ENCODE assay signal across 1 cellular context in the genomic region with DNA sequence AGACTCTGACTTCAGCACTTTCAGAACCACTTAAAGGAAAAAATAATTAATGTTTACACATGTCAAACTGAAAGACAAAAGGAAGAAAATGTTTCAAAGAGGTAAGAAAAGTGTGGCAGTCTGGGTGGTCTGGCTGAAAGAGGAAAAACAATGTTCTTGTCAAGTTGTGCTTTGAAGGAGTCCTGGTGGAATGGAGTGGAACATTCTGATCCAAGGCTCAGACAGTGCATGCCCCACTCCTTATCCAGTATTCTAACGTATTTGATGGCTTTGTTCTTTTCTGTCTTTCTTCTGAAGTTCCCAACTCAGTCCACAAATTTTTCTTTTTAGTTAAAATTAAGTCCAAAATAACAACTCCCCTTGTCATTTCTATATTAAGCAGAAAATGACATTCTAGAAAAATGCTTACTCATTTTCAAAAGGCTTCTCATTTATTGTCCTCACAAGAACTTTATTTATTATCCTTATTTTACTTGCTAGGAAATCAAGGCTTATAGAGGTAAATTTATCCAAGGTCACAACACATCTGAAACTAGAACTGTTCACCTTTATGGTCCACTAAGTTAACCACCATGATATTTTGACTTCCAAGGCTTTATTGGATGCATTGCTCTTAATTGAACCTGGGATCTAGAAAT.
TF ChIP-seq lines count a peak whose summit lies in the region.

No MANE protein-coding gene starts in this region.

TF ChIP-seq in K562, 482 proteins besides CTCF, POLR2A, EP300 and RAD21:
- TF ChIP-seq C11orf30 (IDR thresholded peaks at IDR 0.05; ENCODE audit: low read depth) (peak; percentile 65), MAFG (tag; conservative IDR thresholded peaks at IDR 0.05) (peak; percentile 71), GTF2A2 (tag; IDR thresholded peaks at IDR 0.05) (no peak), ZBED1 (IDR thresholded peaks at IDR 0.05) (no peak), ZNF316 (IDR thresholded peaks at IDR 0.05) (peak; percentile 74), NFE2 (IDR thresholded peaks at IDR 0.05; ENCODE audit: low read depth) (0 out of 2 replicates have a peak, but pooled peaks have one; percentile 30)
- TF ChIP-seq, protein P1, sequence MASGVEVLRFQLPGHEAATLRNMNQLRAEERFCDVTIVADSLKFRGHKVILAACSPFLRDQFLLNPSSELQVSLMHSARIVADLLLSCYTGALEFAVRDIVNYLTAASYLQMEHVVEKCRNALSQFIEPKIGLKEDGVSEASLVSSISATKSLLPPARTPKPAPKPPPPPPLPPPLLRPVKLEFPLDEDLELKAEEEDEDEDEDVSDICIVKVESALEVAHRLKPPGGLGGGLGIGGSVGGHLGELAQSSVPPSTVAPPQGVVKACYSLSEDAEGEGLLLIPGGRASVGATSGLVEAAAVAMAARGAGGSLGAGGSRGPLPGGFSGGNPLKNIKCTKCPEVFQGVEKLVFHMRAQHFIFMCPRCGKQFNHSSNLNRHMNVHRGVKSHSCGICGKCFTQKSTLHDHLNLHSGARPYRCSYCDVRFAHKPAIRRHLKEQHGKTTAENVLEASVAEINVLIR (CRISPR knock-in tag; IDR thresholded peaks at IDR 0.05): no peak
- TF ChIP-seq, protein P2, sequence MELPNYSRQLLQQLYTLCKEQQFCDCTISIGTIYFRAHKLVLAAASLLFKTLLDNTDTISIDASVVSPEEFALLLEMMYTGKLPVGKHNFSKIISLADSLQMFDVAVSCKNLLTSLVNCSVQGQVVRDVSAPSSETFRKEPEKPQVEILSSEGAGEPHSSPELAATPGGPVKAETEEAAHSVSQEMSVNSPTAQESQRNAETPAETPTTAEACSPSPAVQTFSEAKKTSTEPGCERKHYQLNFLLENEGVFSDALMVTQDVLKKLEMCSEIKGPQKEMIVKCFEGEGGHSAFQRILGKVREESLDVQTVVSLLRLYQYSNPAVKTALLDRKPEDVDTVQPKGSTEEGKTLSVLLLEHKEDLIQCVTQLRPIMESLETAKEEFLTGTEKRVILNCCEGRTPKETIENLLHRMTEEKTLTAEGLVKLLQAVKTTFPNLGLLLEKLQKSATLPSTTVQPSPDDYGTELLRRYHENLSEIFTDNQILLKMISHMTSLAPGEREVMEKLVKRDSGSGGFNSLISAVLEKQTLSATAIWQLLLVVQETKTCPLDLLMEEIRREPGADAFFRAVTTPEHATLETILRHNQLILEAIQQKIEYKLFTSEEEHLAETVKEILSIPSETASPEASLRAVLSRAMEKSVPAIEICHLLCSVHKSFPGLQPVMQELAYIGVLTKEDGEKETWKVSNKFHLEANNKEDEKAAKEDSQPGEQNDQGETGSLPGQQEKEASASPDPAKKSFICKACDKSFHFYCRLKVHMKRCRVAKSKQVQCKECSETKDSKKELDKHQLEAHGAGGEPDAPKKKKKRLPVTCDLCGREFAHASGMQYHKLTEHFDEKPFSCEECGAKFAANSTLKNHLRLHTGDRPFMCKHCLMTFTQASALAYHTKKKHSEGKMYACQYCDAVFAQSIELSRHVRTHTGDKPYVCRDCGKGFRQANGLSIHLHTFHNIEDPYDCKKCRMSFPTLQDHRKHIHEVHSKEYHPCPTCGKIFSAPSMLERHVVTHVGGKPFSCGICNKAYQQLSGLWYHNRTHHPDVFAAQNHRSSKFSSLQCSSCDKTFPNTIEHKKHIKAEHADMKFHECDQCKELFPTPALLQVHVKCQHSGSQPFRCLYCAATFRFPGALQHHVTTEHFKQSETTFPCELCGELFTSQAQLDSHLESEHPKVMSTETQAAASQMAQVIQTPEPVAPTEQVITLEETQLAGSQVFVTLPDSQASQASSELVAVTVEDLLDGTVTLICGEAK (IDR thresholded peaks at IDR 0.05): peak; percentile 55
- TF ChIP-seq, protein P2 (CRISPR knock-in tag; IDR thresholded peaks at IDR 0.05): no peak
